Comparison of ENCODE assay signal across 1 cellular context in the genomic region with DNA sequence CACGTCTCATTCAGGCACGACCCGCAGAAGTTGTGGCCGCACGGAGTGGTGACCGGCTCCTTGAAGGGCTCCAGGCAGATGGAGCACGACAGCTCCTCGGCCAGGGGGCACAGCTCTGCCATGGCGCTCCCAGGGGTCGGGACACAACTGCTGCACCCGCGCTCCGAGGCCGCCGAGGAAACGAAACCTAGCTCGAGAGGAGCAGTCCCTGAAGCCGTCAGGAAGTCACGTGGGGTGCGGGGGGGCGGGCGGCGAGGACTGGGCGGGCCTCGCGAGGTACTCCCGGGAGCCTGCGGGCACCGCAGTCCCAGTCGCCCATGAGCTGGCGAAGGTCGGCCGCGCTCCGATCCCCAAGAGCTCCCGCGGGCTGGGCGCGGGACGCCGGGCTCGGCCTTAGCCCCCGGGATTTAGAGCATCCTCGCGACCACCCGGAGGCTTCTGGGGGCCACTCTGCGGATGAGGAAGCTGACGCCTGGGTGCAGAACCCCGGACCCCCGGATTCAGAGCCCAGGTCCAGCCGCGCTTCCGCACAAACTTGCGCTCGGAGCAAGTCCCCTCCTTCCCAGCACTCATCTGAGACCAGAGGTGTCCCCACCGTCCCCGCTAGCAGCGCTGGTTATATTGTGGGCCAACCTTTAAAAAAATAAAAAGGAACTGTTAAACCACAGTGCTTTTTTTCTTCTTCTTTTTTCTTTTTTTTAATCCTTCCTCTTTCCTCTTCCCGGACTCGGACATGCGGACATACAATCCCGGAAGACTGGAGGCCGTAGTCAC.
TF ChIP-seq lines count a peak whose summit lies in the region.

A gene with protein sequence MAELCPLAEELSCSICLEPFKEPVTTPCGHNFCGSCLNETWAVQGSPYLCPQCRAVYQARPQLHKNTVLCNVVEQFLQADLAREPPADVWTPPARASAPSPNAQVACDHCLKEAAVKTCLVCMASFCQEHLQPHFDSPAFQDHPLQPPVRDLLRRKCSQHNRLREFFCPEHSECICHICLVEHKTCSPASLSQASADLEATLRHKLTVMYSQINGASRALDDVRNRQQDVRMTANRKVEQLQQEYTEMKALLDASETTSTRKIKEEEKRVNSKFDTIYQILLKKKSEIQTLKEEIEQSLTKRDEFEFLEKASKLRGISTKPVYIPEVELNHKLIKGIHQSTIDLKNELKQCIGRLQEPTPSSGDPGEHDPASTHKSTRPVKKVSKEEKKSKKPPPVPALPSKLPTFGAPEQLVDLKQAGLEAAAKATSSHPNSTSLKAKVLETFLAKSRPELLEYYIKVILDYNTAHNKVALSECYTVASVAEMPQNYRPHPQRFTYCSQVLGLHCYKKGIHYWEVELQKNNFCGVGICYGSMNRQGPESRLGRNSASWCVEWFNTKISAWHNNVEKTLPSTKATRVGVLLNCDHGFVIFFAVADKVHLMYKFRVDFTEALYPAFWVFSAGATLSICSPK (minus strand): TSS at position 183 of the 774 bp plus-strand sequence. CDS start 61 bp downstream, at position 122.

TF ChIP-seq in HEK293, 187 proteins besides CTCF, POLR2A, EP300 and RAD21 (continued from another document):
- TF ChIP-seq, protein P1, sequence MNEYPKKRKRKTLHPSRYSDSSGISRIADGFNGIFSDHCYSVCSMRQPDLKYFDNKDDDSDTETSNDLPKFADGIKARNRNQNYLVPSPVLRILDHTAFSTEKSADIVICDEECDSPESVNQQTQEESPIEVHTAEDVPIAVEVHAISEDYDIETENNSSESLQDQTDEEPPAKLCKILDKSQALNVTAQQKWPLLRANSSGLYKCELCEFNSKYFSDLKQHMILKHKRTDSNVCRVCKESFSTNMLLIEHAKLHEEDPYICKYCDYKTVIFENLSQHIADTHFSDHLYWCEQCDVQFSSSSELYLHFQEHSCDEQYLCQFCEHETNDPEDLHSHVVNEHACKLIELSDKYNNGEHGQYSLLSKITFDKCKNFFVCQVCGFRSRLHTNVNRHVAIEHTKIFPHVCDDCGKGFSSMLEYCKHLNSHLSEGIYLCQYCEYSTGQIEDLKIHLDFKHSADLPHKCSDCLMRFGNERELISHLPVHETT (tag by site-specific recombination; IDR thresholded peaks at IDR 0.05), result no peak; the same call in 1 of the 2 replicates
- TF ChIP-seq FEZF1 (tag by site-specific recombination; IDR thresholded peaks at IDR 0.05), result no peak
TF ChIP-seq in HEK293: peak in this region for 58.
